ENCODE assay signal across 15 cellular contexts in genomic region chr2:29597048-29597447, GRCh38.
DNase-seq lines count a peak whose midpoint lies in the region; ATAC-seq and TF ChIP-seq lines count a peak whose summit lies in the region.
"Had no signal": no experiment of that assay in that cellular context is flagged by ENCODE, and none has a peak within 500 bp of the region (broad histone marks: within the 10 kb centered on the region; RNA-seq: fewer than 3 reads in every experiment).

No MANE protein-coding gene starts in this region.

- ATAC-seq in HG02588 (IDR thresholded peaks at IDR 0.05; ENCODE audit: unreplicated experiment) (peak; percentile 24), body of pancreas (no peak)
- ATAC-seq: A549, GM23338 had no signal

- H3K9me3 ChIP-seq in body of pancreas, result no peaks in the 10 kb centered on the region
- H3K9me3 ChIP-seq: A549, Caco-2 had no signal

- WGBS in body of pancreas, 2 donors, result 89 to 91% methylated on average over 5 of the region's 5 CpGs

- intact Hi-C loops in body of pancreas (cut with DNase I), result no loop called here

- no peak overlapping the region for H3K4me3 ChIP-seq in body of pancreas
- H3K4me3 ChIP-seq: A549, GM23338 had no signal

- TF ChIP-seq POLR2A in body of pancreas (IDR thresholded peaks at IDR 0.05), result no peak

- peaks cover 20% of the 10 kb centered on the region for H3K4me1 Mint-ChIP-seq in mesothelial cell of epicardium
- H3K4me1 Mint-ChIP-seq: CD14-positive monocyte; CD8-positive, alpha-beta memory T cell had no signal

- no peaks in the 10 kb centered on the region for H3K27me3 Mint-ChIP-seq in mesothelial cell of epicardium (ENCODE audit: low read depth)

- no peaks in the 10 kb centered on the region for H3K36me3 Mint-ChIP-seq in mesothelial cell of epicardium
- H3K36me3 Mint-ChIP-seq: CD14-positive monocyte; CD8-positive, alpha-beta memory T cell had no signal

- H3K4me1 ChIP-seq in body of pancreas, result no peaks in the 10 kb centered on the region
- H3K4me1 ChIP-seq: A549, Caco-2 had no signal

- H3K27ac ChIP-seq in body of pancreas, result no peak overlapping the region
- H3K27ac ChIP-seq: A549 had no signal

- H3K27ac Mint-ChIP-seq in mesothelial cell of epicardium, result peak overlapping the region; percentile 35
- H3K27ac Mint-ChIP-seq: CD8-positive, alpha-beta memory T cell; GM23338 had no signal

- no peaks in the 10 kb centered on the region for H3K36me3 ChIP-seq in body of pancreas (replicated peaks in 1 of 2; ENCODE audit: insufficient read depth in 1 of 2, low read depth in 2 of 2)

- H3K4me3 Mint-ChIP-seq in mesothelial cell of epicardium, result no peak overlapping the region
- H3K4me3 Mint-ChIP-seq: CD14-positive monocyte; CD8-positive, alpha-beta memory T cell; GM23338 had no signal

- DNase-seq in DMS79 treated with DMSO at 0.1 percent for 48 hours (lab: John Stamatoyannopoulos, UW), result peak; percentile 86
- DNase-seq in NCI-H69 (lab: John Stamatoyannopoulos, UW), result peak; percentile 18
- DNase-seq in mesothelial cell of epicardium (ENCODE audit: low spot score in 2 of 2, unreplicated experiment in 2 of 2), result no peak
- DNase-seq in body of pancreas, result no peak
- no peak for DNase-seq in MV-4-11 (lab: John Stamatoyannopoulos, UW)
- DNase-seq in SW 1271 (lab: John Stamatoyannopoulos, UW), result no peak
- DNase-seq: Caco-2; CD8-positive, alpha-beta memory T cell; H7; IMR-90; KBM-7 had no signal

- no peak for TF ChIP-seq CTCF in mesothelial cell of epicardium (IDR thresholded peaks at IDR 0.05; ENCODE audit: unreplicated experiment)
- TF ChIP-seq CTCF in body of pancreas (IDR thresholded peaks at IDR 0.05), result no peak

- H3K9me3 Mint-ChIP-seq in mesothelial cell of epicardium, result peaks cover 10% of the 10 kb centered on the region
- H3K9me3 Mint-ChIP-seq: CD8-positive, alpha-beta memory T cell had no signal

- no peaks in the 10 kb centered on the region for H3K27me3 ChIP-seq in body of pancreas

Comparison
In these comparisons a context has a peak if more than half of its experiments do, and no peak if none do; other contexts are left out.
1. DNase-seq: peak in DMS79 treated with DMSO at 0.1 percent for 48 hours (single experiment) and NCI-H69 (single experiment); none in mesothelial cell of epicardium (0 of 2), body of pancreas (0 of 4), MV-4-11 (single experiment) and SW 1271 (0 of 2).